ENCODE assay signal across 25 cellular contexts in genomic region chr4:36613999-36614398, GRCh38.
"Had no signal": no experiment of that assay in that cellular context is flagged by ENCODE, and none has a peak within 500 bp of the region (broad histone marks: within the 10 kb centered on the region; RNA-seq: fewer than 3 reads in every experiment).

No MANE protein-coding gene starts in this region.

- ATAC-seq: natural killer cell; psoas muscle; right cardiac atrium; right lobe of liver; stimulated activated effector memory CD8-positive, alpha-beta T cell treated with anti-CD3 and anti-CD28 coated beads, Interleukin-12 subunit alpha, Interleukin-12 subunit beta, amount 100 ng/mL, for 72 hours; stimulated activated naive B cell treated with anti-CD40 and anti-IgM and Interleukin-4, amounts not matched to agents 10 μg/mL and 1 μg/mL and 100 μg/mL, for 72 hours had no signal

- H3K36me3 ChIP-seq: neural progenitor cell, ovary, right lobe of liver, sigmoid colon, stomach, thoracic aorta, thyroid gland, tibial nerve, upper lobe of left lung, vagina had no signal

- H3K27me3 ChIP-seq: neural progenitor cell, ovary, right lobe of liver, sigmoid colon, stomach, thyroid gland, tibial nerve, upper lobe of left lung, vagina had no signal

- H3K4me1 ChIP-seq: neural progenitor cell, parathyroid adenoma, psoas muscle, right lobe of liver, sigmoid colon, stomach, thyroid gland, tibial nerve, upper lobe of left lung, vagina had no signal

- DNase-seq: natural killer cell; occipital lobe; ovary; posterior cingulate gyrus; psoas muscle; right cardiac atrium; right lobe of liver; sigmoid colon; small intestine; stimulated activated CD4-positive, alpha-beta T cell treated with anti-CD3 and anti-CD28 coated beads, Interleukin-15, amount 100 ng/mL, for 24 hours; stimulated activated CD4-positive, alpha-beta T cell treated with anti-CD3 and anti-CD28 coated beads, Interleukin-2, amount 100 ng/mL, for 24 hours; stimulated activated CD4-positive, alpha-beta T cell treated with anti-CD3 and anti-CD28 coated beads, Interleukin-2, amount 100 ng/mL, for 48 hours; stimulated activated CD4-positive, alpha-beta T cell treated with anti-CD3 and anti-CD28 coated beads, Interleukin-4, amount 100 ng/mL, for 24 hours; stimulated activated naive B cell treated with anti-CD40 and anti-IgM and Interleukin-4, amounts not matched to agents 10 μg/mL and 1 μg/mL and 100 μg/mL, for 72 hours; stimulated activated naive CD4-positive, alpha-beta T cell treated with Interleukin-2 at 50 U/mL for 16 hours; stomach; thyroid gland; trophoblast cell; upper lobe of left lung had no signal

- H3K27ac ChIP-seq: neural progenitor cell, ovary, parathyroid adenoma, psoas muscle, right lobe of liver, sigmoid colon, stomach, thoracic aorta, thyroid gland, tibial nerve, upper lobe of left lung, vagina had no signal

- H3K4me3 ChIP-seq: neural progenitor cell, ovary, psoas muscle, right lobe of liver, sigmoid colon, stomach, thoracic aorta, thyroid gland, tibial nerve, upper lobe of left lung, vagina had no signal
